23 cellular contexts compared by ENCODE assay signal in the genomic region with DNA sequence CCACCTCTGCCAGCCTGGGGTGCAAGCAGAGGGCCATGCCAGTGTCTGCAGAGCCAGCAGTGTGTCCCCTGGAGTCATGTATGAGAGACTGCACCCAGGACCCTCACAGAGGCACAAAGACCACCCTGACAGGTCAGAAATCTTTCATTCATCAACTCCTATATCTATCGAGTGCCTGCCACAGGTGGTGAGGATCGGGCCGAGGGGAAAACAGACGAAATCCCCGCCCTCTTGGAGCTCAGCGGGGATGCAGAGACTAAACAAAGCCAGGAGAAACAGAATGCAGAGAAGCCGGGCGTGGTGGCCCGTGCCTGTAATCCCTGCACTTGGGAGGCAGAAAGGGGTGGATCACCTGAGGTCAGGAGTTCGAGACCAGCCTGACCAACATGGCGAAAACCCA.
"Had no signal": no experiment of that assay in that cellular context is flagged by ENCODE, and none has a peak within 500 bp of the region (broad histone marks: within the 10 kb centered on the region; RNA-seq: fewer than 3 reads in every experiment).

No MANE protein-coding gene starts in this region.

- H3K36me3 ChIP-seq: esophagus squamous epithelium, heart right ventricle, left lung, neutrophil, right lobe of liver, thoracic aorta, upper lobe of left lung had no signal

- H3K27me3 ChIP-seq: right lobe of liver, upper lobe of left lung had no signal

- H3K4me3 ChIP-seq: esophagus squamous epithelium, heart right ventricle, left lung, lung, right lobe of liver, thoracic aorta, upper lobe of left lung had no signal

- H3K4me1 ChIP-seq: right lobe of liver, upper lobe of left lung had no signal

- H3K9me3 ChIP-seq: esophagus squamous epithelium, heart right ventricle, left lung, neutrophil, right lobe of liver, thoracic aorta, upper lobe of left lung had no signal

- DNase-seq: activated CD4-positive, alpha-beta memory T cell treated with anti-CD3 and anti-CD28 coated beads for 36 hours; activated CD4-positive, alpha-beta T cell treated with anti-CD3 and anti-CD28 coated beads, Interleukin-2, amount 10 ng/mL, durations not matched to agents 24 days and 14 days; activated CD4-positive, CD25-positive, alpha-beta regulatory T cell treated with anti-CD3 and anti-CD28 coated beads, Interleukin-2, amount 50 U/mL, for 72 hours; activated naive CD4-positive, alpha-beta T cell treated with Interleukin-2 at 50 U/mL for 16 hours; activated T-cell treated with anti-CD3 and anti-CD28 coated beads, Interleukin-2, amount 50 U/mL, for 48 hours; anterior cingulate cortex; effector CD4-positive, alpha-beta T cell; esophagus squamous epithelium; foreskin melanocyte; heart right ventricle; kidney glomerular epithelial cell; mesendoderm; right lobe of liver; stimulated activated CD4-positive, alpha-beta T cell treated with anti-CD3 and anti-CD28 coated beads, Interleukin-12 subunit alpha, Interleukin-12 subunit beta, amount 100 ng/mL, for 4 hours; stimulated activated CD4-positive, alpha-beta T cell treated with anti-CD3 and anti-CD28 coated beads, Interleukin-4, amount 100 ng/mL, for 1 hour; T-helper 9 cell had no signal

- ATAC-seq: heart right ventricle, left lung, right lobe of liver had no signal

- H3K27ac ChIP-seq: epithelial cell of prostate, esophagus squamous epithelium, heart right ventricle, left lung, neutrophil, right lobe of liver, thoracic aorta, upper lobe of left lung, VCaP had no signal
